2 cellular contexts compared by ENCODE assay signal in genomic region chr6:1641391-1641790, GRCh38.
TF ChIP-seq lines count a peak whose summit lies in the region.

No MANE protein-coding gene starts in this region.

TF ChIP-seq in SK-N-SH treated with all-trans-retinoic acid at 6 μM for 48 hours, 23 proteins besides CTCF, POLR2A, EP300 and RAD21 (continued from another document):
- TF ChIP-seq POU6F1 (CRISPR knock-in tag; IDR thresholded peaks at IDR 0.05; ENCODE audit: borderline replicate concordance, low read depth) = no peak
- no peak for TF ChIP-seq ZFP30 (CRISPR knock-in tag; IDR thresholded peaks at IDR 0.05)
- TF ChIP-seq ZC3H10 (CRISPR knock-in tag; IDR thresholded peaks at IDR 0.05) = no peak
- no peak for TF ChIP-seq OSR1 (CRISPR knock-in tag; IDR thresholded peaks at IDR 0.05)
- no peak for TF ChIP-seq TOX (CRISPR knock-in tag; IDR thresholded peaks at IDR 0.05; ENCODE audit: borderline replicate concordance)
- TF ChIP-seq, protein P1, sequence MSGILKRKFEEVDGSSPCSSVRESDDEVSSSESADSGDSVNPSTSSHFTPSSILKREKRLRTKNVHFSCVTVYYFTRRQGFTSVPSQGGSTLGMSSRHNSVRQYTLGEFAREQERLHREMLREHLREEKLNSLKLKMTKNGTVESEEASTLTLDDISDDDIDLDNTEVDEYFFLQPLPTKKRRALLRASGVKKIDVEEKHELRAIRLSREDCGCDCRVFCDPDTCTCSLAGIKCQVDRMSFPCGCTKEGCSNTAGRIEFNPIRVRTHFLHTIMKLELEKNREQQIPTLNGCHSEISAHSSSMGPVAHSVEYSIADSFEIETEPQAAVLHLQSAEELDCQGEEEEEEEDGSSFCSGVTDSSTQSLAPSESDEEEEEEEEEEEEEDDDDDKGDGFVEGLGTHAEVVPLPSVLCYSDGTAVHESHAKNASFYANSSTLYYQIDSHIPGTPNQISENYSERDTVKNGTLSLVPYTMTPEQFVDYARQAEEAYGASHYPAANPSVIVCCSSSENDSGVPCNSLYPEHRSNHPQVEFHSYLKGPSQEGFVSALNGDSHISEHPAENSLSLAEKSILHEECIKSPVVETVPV (CRISPR knock-in tag; IDR thresholded peaks at IDR 0.05) = no peak
- no peak for TF ChIP-seq ESRRG (CRISPR knock-in tag; IDR thresholded peaks at IDR 0.05)
- no peak for TF ChIP-seq ZNF8 (CRISPR knock-in tag; IDR thresholded peaks at IDR 0.05)
- TF ChIP-seq RARB (CRISPR knock-in tag; IDR thresholded peaks at IDR 0.05) = no peak
- no peak for TF ChIP-seq GLIS3 (CRISPR knock-in tag; IDR thresholded peaks at IDR 0.05)
- no peak for TF ChIP-seq TCF4 (CRISPR knock-in tag; IDR thresholded peaks at IDR 0.05; ENCODE audit: borderline replicate concordance)

TF ChIP-seq in SK-N-SH, 30 proteins besides CTCF, POLR2A, EP300 and RAD21 (continued from another document):
- TF ChIP-seq, protein P2, sequence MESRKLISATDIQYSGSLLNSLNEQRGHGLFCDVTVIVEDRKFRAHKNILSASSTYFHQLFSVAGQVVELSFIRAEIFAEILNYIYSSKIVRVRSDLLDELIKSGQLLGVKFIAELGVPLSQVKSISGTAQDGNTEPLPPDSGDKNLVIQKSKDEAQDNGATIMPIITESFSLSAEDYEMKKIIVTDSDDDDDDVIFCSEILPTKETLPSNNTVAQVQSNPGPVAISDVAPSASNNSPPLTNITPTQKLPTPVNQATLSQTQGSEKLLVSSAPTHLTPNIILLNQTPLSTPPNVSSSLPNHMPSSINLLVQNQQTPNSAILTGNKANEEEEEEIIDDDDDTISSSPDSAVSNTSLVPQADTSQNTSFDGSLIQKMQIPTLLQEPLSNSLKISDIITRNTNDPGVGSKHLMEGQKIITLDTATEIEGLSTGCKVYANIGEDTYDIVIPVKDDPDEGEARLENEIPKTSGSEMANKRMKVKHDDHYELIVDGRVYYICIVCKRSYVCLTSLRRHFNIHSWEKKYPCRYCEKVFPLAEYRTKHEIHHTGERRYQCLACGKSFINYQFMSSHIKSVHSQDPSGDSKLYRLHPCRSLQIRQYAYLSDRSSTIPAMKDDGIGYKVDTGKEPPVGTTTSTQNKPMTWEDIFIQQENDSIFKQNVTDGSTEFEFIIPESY (IDR thresholded peaks at IDR 0.05; ENCODE audit: borderline replicate concordance, low read depth) = no peak
